In the genomic region with DNA sequence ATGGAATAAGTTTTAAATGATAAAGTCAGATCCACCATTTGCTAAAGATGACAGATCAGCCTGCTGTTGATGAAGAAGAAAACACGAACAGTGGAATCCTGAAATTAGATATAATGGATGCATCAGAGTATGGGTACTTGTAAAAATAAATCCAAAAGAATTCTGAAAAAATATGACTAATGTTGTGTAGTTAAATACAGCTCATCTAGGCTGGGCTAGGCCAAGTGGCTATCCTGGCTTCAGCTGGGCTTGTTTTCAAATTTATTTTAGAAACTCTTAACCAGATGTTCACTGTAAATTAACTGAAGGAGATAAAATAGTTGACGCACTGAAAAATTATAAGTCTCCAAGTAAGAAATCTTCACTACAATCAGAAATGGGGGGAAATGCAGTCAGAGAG, we compare ENCODE assay signal across 18 cellular contexts.
"Had no signal": no experiment of that assay in that cellular context is flagged by ENCODE, and none has a peak within 500 bp of the region (broad histone marks: within the 10 kb centered on the region; RNA-seq: fewer than 3 reads in every experiment).

No MANE protein-coding gene starts in this region.

- H3K4me2 ChIP-seq: hepatocyte had no signal

- DNase-seq: activated CD4-positive, alpha-beta T cell treated with anti-CD3 and anti-CD28 coated beads for 36 hours; activated CD4-positive, alpha-beta T cell treated with anti-CD3 and anti-CD28 coated beads, Interleukin-2, amount 50 U/mL, for 48 hours; activated naive CD8-positive, alpha-beta T cell treated with anti-CD3 and anti-CD28 coated beads for 36 hours; amniotic stem cell; effector memory CD4-positive, alpha-beta T cell; foreskin keratinocyte; left cardiac atrium; nephron progenitor cell; occipital lobe; right cardiac atrium; stimulated activated CD4-positive, alpha-beta T cell treated with anti-CD3 and anti-CD28 coated beads, Interleukin-15, amount 100 ng/mL, for 24 hours; stimulated activated CD4-positive, alpha-beta T cell treated with anti-CD3 and anti-CD28 coated beads, Interleukin-2, amount 100 ng/mL, for 48 hours; trophoblast cell had no signal

- H2AFZ ChIP-seq: hepatocyte had no signal

- H3K9me3 ChIP-seq: esophagus muscularis mucosa had no signal

- H3K79me2 ChIP-seq: hepatocyte had no signal

- H3K27ac ChIP-seq: cardiac muscle cell, esophagus muscularis mucosa, foreskin keratinocyte, hepatocyte, skin epidermis had no signal

- H3K27me3 ChIP-seq: cardiac muscle cell, esophagus muscularis mucosa, foreskin keratinocyte, hepatocyte had no signal

- H3K36me3 ChIP-seq: cardiac muscle cell, esophagus muscularis mucosa had no signal

- H3K4me3 ChIP-seq: cardiac muscle cell, esophagus muscularis mucosa, hepatocyte, lung, skin epidermis had no signal
